In the genomic region with DNA sequence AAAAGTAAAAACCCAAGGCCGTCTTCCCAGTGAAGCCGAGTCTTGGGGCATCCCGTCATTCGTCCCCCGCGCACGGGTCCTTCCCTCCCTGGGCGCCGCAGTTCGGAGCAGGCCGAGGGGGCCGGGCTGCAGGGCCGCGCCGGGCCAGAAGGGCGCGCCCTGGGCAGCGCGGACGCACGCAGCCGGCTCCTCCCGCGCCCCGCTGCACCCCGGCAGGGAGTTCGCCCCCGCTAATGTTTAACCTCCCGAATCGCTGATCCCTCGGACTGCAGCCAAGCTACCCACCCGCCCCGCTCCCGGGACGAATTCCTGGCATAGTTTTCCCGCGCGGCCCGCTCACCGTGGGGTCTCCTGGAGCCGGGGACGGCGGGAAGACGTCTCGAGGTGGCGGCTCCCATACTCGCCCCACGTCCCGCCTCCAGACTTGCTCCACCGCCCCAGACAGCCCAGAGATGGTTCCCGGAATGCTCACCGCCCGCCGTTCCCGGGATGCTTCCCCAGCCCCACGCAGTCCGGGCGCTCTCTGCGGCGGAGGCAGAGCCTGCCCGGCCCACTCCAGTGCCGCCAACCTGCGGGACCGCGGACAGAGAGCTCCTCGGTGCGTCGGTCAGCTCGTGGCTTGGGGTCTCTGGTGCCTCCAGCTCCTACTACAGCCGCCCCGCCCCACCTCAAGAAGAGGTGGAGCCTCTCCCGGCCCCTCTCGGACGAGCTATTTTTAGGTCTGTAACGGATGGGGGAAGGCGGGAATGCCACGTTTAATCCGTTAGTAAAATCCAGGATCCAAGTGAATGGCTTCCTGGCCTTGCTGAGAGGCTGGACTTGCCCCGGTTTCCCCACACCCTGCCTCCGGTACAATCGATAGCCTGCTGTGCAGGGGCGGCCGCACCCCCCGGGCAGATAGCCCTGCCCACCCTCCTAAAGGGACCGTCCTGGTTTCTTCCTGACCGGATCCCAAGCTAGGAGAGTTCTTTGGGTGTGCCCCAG, we compare ENCODE assay signal across 8 cellular contexts. TPM values are rescaled to one million over a fixed set of nuclear protein-coding genes. Genes with fewer than 3 reads are reported as not detected.
DNase-seq lines count a peak whose midpoint lies in the region; ATAC-seq and TF ChIP-seq lines count a peak whose summit lies in the region.

TSS of gene DZIP1L (minus strand) at position 621 of the 984 bp plus-strand sequence. CDS start 11,637 bp downstream, outside the sequence.

- peak within 1 kb of the TSS; percentile 88; the same call in 1 of the 2 replicates for H3K27ac ChIP-seq in HUES6 (ENCODE audit: low read depth, low read length)
- peak within 1 kb of the TSS; percentile 91 for H3K27ac ChIP-seq in hepatocyte
- H3K27ac ChIP-seq in psoas muscle, result peak within 1 kb of the TSS; percentile 76

- intact Hi-C loops in psoas muscle (cut with DNase I), result no loop called here

- peaks cover 33% of the 10 kb centered on the region for H3K79me2 ChIP-seq in hepatocyte

- under 1% methylated on average over 67 of the region's 86 CpGs for WGBS in hepatocyte (ENCODE audit: low lambda C conversion rate, missing lambda C conversion rate)
- 1% methylated on average over 59 to 86 of the region's 86 CpGs for WGBS in psoas muscle, 3 donors

- no peaks in the 10 kb centered on the region for H3K9me2 ChIP-seq in hepatocyte (replicated peaks; ENCODE audit: insufficient read depth)

- H2AFZ ChIP-seq in hepatocyte, result peak within 1 kb of the TSS; percentile 90

- no peaks in the 10 kb centered on the region for H3K36me3 ChIP-seq in HUES6 (ENCODE audit: control insufficient read depth, insufficient read depth, low read length)
- no peaks in the 10 kb centered on the region for H3K36me3 ChIP-seq in hepatocyte (replicated peaks; ENCODE audit: insufficient read depth, low read depth)
- H3K36me3 ChIP-seq in psoas muscle (ENCODE audit: insufficient read depth in 1 of 2, low read depth in 1 of 2), result peaks cover 0 to 5% of the 10 kb centered on the region in 2 donors

- peak; percentile 36 for TF ChIP-seq CTCF in hepatocyte (IDR thresholded peaks at IDR 0.05; ENCODE audit: poor library complexity)
- peak; percentile 63 for TF ChIP-seq CTCF in psoas muscle (IDR thresholded peaks at IDR 0.05)

- DNase-seq in DMS 273 treated with DMSO at 0.1 percent for 48 hours (lab: John Stamatoyannopoulos, UW) (peak; percentile 58), RKO (ENCODE audit: low spot score) (peak; percentile 82), astrocyte of the hippocampus (ENCODE audit: low read depth, low spot score) (peak; percentile 87), hepatocyte (ENCODE audit: low spot score) (peak; percentile 81), psoas muscle (peak; percentile 60 to 75), NCI-H1436 treated with DMSO at 0.1 percent for 48 hours (lab: John Stamatoyannopoulos, UW) (no peak)

- peak within 1 kb of the TSS; percentile 81 for H3K9ac ChIP-seq in HUES6 (ENCODE audit: low read length)

- H3K9me3 ChIP-seq in HUES6 (ENCODE audit: control insufficient read depth, insufficient read depth, low read depth, low read length) (peaks cover 3% of the 10 kb centered on the region; the same call in 1 of the 2 replicates), hepatocyte (ENCODE audit: low read depth) (no peaks in the 10 kb centered on the region), psoas muscle (no peaks in the 10 kb centered on the region)

- peak; percentile 90 for ATAC-seq in GM21423 (IDR thresholded peaks at IDR 0.05; ENCODE audit: unreplicated experiment)
- ATAC-seq in psoas muscle, result peak; percentile 90 to 95 (median 91)

- H4K20me1 ChIP-seq in hepatocyte (ENCODE audit: insufficient read depth, poor library complexity, severe bottlenecking), result no peaks in the 10 kb centered on the region

- H3K4me2 ChIP-seq in hepatocyte, result peak within 1 kb of the TSS; percentile 86

- peaks cover 21% of the 10 kb centered on the region for H3K4me1 ChIP-seq in HUES6 (ENCODE audit: control insufficient read depth, insufficient read depth, low read length)
- H3K4me1 ChIP-seq in hepatocyte (ENCODE audit: insufficient read depth), result peaks cover 10% of the 10 kb centered on the region
- peaks cover 7% of the 10 kb centered on the region for H3K4me1 ChIP-seq in psoas muscle

- H3K27me3 ChIP-seq in HUES6 (ENCODE audit: control insufficient read depth, insufficient read depth, low read length) (no peaks in the 10 kb centered on the region), hepatocyte (no peaks in the 10 kb centered on the region), psoas muscle (ENCODE audit: insufficient read depth in 3 of 3, low read length in 2 of 3) (no peaks in the 10 kb centered on the region)

- H3K4me3 ChIP-seq in HUES6 (ENCODE audit: low read depth, low read length) (peak within 1 kb of the TSS; percentile 75), hepatocyte (peak within 1 kb of the TSS; percentile 62), psoas muscle (peak within 1 kb of the TSS; percentile 95)

RNA-seq across cellular contexts. Expression of gene DZIP1L, which starts in this region (rescaled TPM):
- total RNA-seq in hepatocyte, result 7.5 and 15.7 TPM in 2 replicates
- polyA plus RNA-seq in hepatocyte, result 4.0 and 12.8 TPM in 2 replicates
- total RNA-seq in psoas muscle, result 1 to 10 TPM; 1.0 to 3.0 (median 1.5) TPM
- polyA plus RNA-seq in psoas muscle, result under 1 TPM; 0.22 to 0.73 (median 0.53) TPM
